Comparison of ENCODE assay signal across 40 cellular contexts in the genomic region with DNA sequence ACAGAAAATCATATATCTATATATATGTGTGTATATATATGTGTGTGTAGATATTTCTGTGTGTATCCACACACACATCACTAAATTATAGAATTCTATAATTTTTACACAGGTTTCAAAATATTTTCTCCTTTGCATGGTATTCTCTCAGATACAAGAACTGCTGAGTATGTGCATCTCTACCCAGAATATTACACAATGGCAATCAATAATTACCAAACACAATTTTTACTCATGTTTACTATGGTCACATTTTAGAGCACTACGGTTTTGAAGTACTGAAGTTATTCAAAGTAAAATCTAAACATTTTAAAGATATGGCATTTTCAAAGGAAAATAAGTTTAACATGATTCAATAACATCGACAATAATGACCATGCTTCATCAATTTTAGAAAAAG.
"Had no signal": no experiment of that assay in that cellular context is flagged by ENCODE, and none has a peak within 500 bp of the region (broad histone marks: within the 10 kb centered on the region; RNA-seq: fewer than 3 reads in every experiment).

No MANE protein-coding gene starts in this region.

- H3K4me3 Mint-ChIP-seq: activated naive CD4-positive, alpha-beta T cell treated with anti-CD3 and anti-CD28 coated beads for 36 hours; activated naive CD4-positive, alpha-beta T cell treated with anti-CD3 and anti-CD28 coated beads, Interleukin-2, amount 10 ng/mL, durations not matched to agents 7 days and 5 days; activated naive CD4-positive, alpha-beta T cell treated with anti-CD3 and anti-CD28 coated beads, Interleukin-2, amount 50 U/mL, for 24 hours; activated naive CD8-positive, alpha-beta T cell; activated naive CD8-positive, alpha-beta T cell treated with anti-CD3 and anti-CD28 coated beads for 36 hours; activated naive CD8-positive, alpha-beta T cell treated with anti-CD3 and anti-CD28 coated beads, Interleukin-2, amount 10 ng/mL, durations not matched to agents 7 days and 5 days; activated naive CD8-positive, alpha-beta T cell treated with anti-CD3 and anti-CD28 coated beads, Interleukin-2, amount 50 U/mL, for 24 hours; activated T-cell treated with anti-CD3 and anti-CD28 coated beads, Interleukin-2, amount 50 U/mL, for 24 hours; activated T-cell treated with anti-CD3 and anti-CD28 coated beads, Interleukin-2, amount 50 U/mL, for 4 hours; activated T-cell treated with anti-CD3 and anti-CD28 coated beads, Interleukin-2, amount 50 U/mL, for 72 hours; activated T-helper 1 cell treated with anti-CD3 and anti-CD28 coated beads, Interleukin-12 subunit alpha, Interleukin-12 subunit beta, Interleukin-2, Interleukin-4 antibody, amounts not matched to agents 30 ng/mL and 10 ng/mL and 1 ng/mL, durations not matched to agents 14 hours and 24 hours and 36 hours; activated T-helper 17 cell treated with anti-CD3 and anti-CD28 coated beads, Interleukin-2, amount 50 U/mL, for 72 hours; brain; central memory CD8-positive, alpha-beta T cell had no signal

- H3K27ac Mint-ChIP-seq: activated naive CD4-positive, alpha-beta T cell treated with anti-CD3 and anti-CD28 coated beads for 36 hours; activated naive CD4-positive, alpha-beta T cell treated with anti-CD3 and anti-CD28 coated beads, Interleukin-2, amount 10 ng/mL, durations not matched to agents 7 days and 5 days; activated naive CD4-positive, alpha-beta T cell treated with anti-CD3 and anti-CD28 coated beads, Interleukin-2, amount 50 U/mL, for 24 hours; activated naive CD4-positive, alpha-beta T cell treated with anti-CD3 and anti-CD28 coated beads, Interleukin-2, amount 50 U/mL, for 72 hours; activated naive CD8-positive, alpha-beta T cell; activated naive CD8-positive, alpha-beta T cell treated with anti-CD3 and anti-CD28 coated beads for 36 hours; activated naive CD8-positive, alpha-beta T cell treated with anti-CD3 and anti-CD28 coated beads, Interleukin-2, amount 10 ng/mL, durations not matched to agents 7 days and 5 days; activated naive CD8-positive, alpha-beta T cell treated with anti-CD3 and anti-CD28 coated beads, Interleukin-2, amount 50 U/mL, for 24 hours; activated T-cell treated with anti-CD3 and anti-CD28 coated beads, Interleukin-2, amount 50 U/mL, for 24 hours; activated T-cell treated with anti-CD3 and anti-CD28 coated beads, Interleukin-2, amount 50 U/mL, for 72 hours; activated T-helper 1 cell treated with anti-CD3 and anti-CD28 coated beads, Interleukin-12 subunit alpha, Interleukin-12 subunit beta, Interleukin-2, Interleukin-4 antibody, amounts not matched to agents 30 ng/mL and 10 ng/mL and 1 ng/mL, durations not matched to agents 14 hours and 24 hours and 36 hours; activated T-helper 17 cell treated with anti-CD3 and anti-CD28 coated beads, Interleukin-2, amount 50 U/mL, for 72 hours; activated T-helper 2 cell treated with anti-CD3 and anti-CD28 coated beads, Interferon-gamma antibody, Interleukin-2, Interleukin-4, amounts not matched to agents 10 μg/mL and 5 μg/mL and 100 μg/mL, durations not matched to agents 14 hours and 24 hours and 36 hours; brain had no signal

- H3K27me3 ChIP-seq: ascending aorta, body of pancreas, brain microvascular endothelial cell, breast epithelium had no signal

- H3K9me3 ChIP-seq: adrenal gland, ascending aorta, body of pancreas, breast epithelium had no signal

- H3K36me3 ChIP-seq: adrenal gland, ascending aorta, brain microvascular endothelial cell, breast epithelium, cardiac muscle cell had no signal

- FAIRE-seq: astrocyte, bronchial epithelial cell had no signal

- H3K27me3 Mint-ChIP-seq: activated naive CD4-positive, alpha-beta T cell treated with anti-CD3 and anti-CD28 coated beads, Interleukin-2, amount 10 ng/mL, durations not matched to agents 7 days and 5 days; activated naive CD4-positive, alpha-beta T cell treated with anti-CD3 and anti-CD28 coated beads, Interleukin-2, amount 50 U/mL, for 24 hours; activated naive CD8-positive, alpha-beta T cell; activated naive CD8-positive, alpha-beta T cell treated with anti-CD3 and anti-CD28 coated beads for 36 hours; activated naive CD8-positive, alpha-beta T cell treated with anti-CD3 and anti-CD28 coated beads, Interleukin-2, amount 10 ng/mL, durations not matched to agents 7 days and 5 days; activated naive CD8-positive, alpha-beta T cell treated with anti-CD3 and anti-CD28 coated beads, Interleukin-2, amount 50 U/mL, for 24 hours; activated T-cell treated with anti-CD3 and anti-CD28 coated beads, Interleukin-2, amount 50 U/mL, for 24 hours; brain; central memory CD8-positive, alpha-beta T cell had no signal

- H3K4me3 ChIP-seq: adrenal gland, ascending aorta, body of pancreas, breast epithelium, cardiac muscle cell had no signal

- H3K36me3 Mint-ChIP-seq: activated naive CD4-positive, alpha-beta T cell treated with anti-CD3 and anti-CD28 coated beads, Interleukin-2, amount 10 ng/mL, durations not matched to agents 7 days and 5 days; activated naive CD4-positive, alpha-beta T cell treated with anti-CD3 and anti-CD28 coated beads, Interleukin-2, amount 50 U/mL, for 24 hours; activated naive CD4-positive, alpha-beta T cell treated with anti-CD3 and anti-CD28 coated beads, Interleukin-2, amount 50 U/mL, for 72 hours; activated naive CD8-positive, alpha-beta T cell; activated naive CD8-positive, alpha-beta T cell treated with anti-CD3 and anti-CD28 coated beads for 36 hours; activated naive CD8-positive, alpha-beta T cell treated with anti-CD3 and anti-CD28 coated beads, Interleukin-2, amount 10 ng/mL, durations not matched to agents 7 days and 5 days; brain had no signal

- H3K4me1 Mint-ChIP-seq: activated naive CD4-positive, alpha-beta T cell treated with anti-CD3 and anti-CD28 coated beads, Interleukin-2, amount 10 ng/mL, durations not matched to agents 7 days and 5 days; activated naive CD4-positive, alpha-beta T cell treated with anti-CD3 and anti-CD28 coated beads, Interleukin-2, amount 50 U/mL, for 24 hours; activated naive CD8-positive, alpha-beta T cell treated with anti-CD3 and anti-CD28 coated beads for 36 hours; activated naive CD8-positive, alpha-beta T cell treated with anti-CD3 and anti-CD28 coated beads, Interleukin-2, amount 10 ng/mL, durations not matched to agents 7 days and 5 days; activated naive CD8-positive, alpha-beta T cell treated with anti-CD3 and anti-CD28 coated beads, Interleukin-2, amount 50 U/mL, for 24 hours; activated T-helper 17 cell treated with anti-CD3 and anti-CD28 coated beads, Interleukin-2, amount 50 U/mL, for 72 hours; central memory CD8-positive, alpha-beta T cell had no signal

- ATAC-seq: activated naive CD4-positive, alpha-beta T cell treated with anti-CD3 and anti-CD28 coated beads, Interleukin-2, amount 50 U/mL, for 72 hours; activated naive CD8-positive, alpha-beta T cell treated with anti-CD3 and anti-CD28 coated beads, Interleukin-2, amount 50 U/mL, for 24 hours; activated T-cell treated with anti-CD3 and anti-CD28 coated beads, Interleukin-2, amount 50 U/mL, for 4 hours; activated T-cell treated with anti-CD3 and anti-CD28 coated beads, Interleukin-2, amount 50 U/mL, for 72 hours; activated T-helper 17 cell treated with anti-CD3 and anti-CD28 coated beads, Interleukin-2, amount 50 U/mL, for 72 hours; body of pancreas had no signal

- H3K27ac ChIP-seq: adrenal gland, ascending aorta, body of pancreas, brain microvascular endothelial cell, breast epithelium, cardiac muscle cell had no signal

- H3K9me3 Mint-ChIP-seq: activated naive CD4-positive, alpha-beta T cell treated with anti-CD3 and anti-CD28 coated beads for 36 hours; activated naive CD4-positive, alpha-beta T cell treated with anti-CD3 and anti-CD28 coated beads, Interleukin-2, amount 10 ng/mL, durations not matched to agents 7 days and 5 days; activated naive CD4-positive, alpha-beta T cell treated with anti-CD3 and anti-CD28 coated beads, Interleukin-2, amount 50 U/mL, for 24 hours; activated naive CD4-positive, alpha-beta T cell treated with anti-CD3 and anti-CD28 coated beads, Interleukin-2, amount 50 U/mL, for 72 hours; activated naive CD8-positive, alpha-beta T cell treated with anti-CD3 and anti-CD28 coated beads for 36 hours; activated naive CD8-positive, alpha-beta T cell treated with anti-CD3 and anti-CD28 coated beads, Interleukin-2, amount 10 ng/mL, durations not matched to agents 7 days and 5 days; activated naive CD8-positive, alpha-beta T cell treated with anti-CD3 and anti-CD28 coated beads, Interleukin-2, amount 50 U/mL, for 24 hours; activated T-cell treated with anti-CD3 and anti-CD28 coated beads, Interleukin-2, amount 50 U/mL, for 24 hours; activated T-cell treated with anti-CD3 and anti-CD28 coated beads, Interleukin-2, amount 50 U/mL, for 4 hours; activated T-cell treated with anti-CD3 and anti-CD28 coated beads, Interleukin-2, amount 50 U/mL, for 72 hours; activated T-helper 1 cell treated with anti-CD3 and anti-CD28 coated beads, Interleukin-12 subunit alpha, Interleukin-12 subunit beta, Interleukin-2, Interleukin-4 antibody, amounts not matched to agents 30 ng/mL and 10 ng/mL and 1 ng/mL, durations not matched to agents 14 hours and 24 hours and 36 hours; activated T-helper 17 cell treated with anti-CD3 and anti-CD28 coated beads, Interleukin-2, amount 50 U/mL, for 72 hours; activated T-helper 2 cell treated with anti-CD3 and anti-CD28 coated beads, Interferon-gamma antibody, Interleukin-2, Interleukin-4, amounts not matched to agents 10 μg/mL and 5 μg/mL and 100 μg/mL, durations not matched to agents 14 hours and 24 hours and 36 hours; central memory CD8-positive, alpha-beta T cell had no signal

- H3K4me1 ChIP-seq: adrenal gland, ascending aorta, body of pancreas, breast epithelium had no signal

- DNase-seq: activated effector memory CD4-positive, alpha-beta T cell treated with anti-CD3 and anti-CD28 coated beads, Interleukin-2, amount 50 U/mL, for 16 hours; activated effector memory CD4-positive, alpha-beta T cell treated with Interleukin-2 at 50 U/mL for 16 hours; activated gamma-delta T cell; activated gamma-delta T cell treated with Interleukin-2 at 50 U/mL for 16 hours; activated naive CD4-positive, alpha-beta T cell; activated naive CD4-positive, alpha-beta T cell treated with anti-CD3 and anti-CD28 coated beads for 36 hours; activated naive CD4-positive, alpha-beta T cell treated with anti-CD3 and anti-CD28 coated beads, Interleukin-2, amount 10 ng/mL, durations not matched to agents 7 days and 5 days; activated naive CD4-positive, alpha-beta T cell treated with anti-CD3 and anti-CD28 coated beads, Interleukin-2, amount 50 U/mL, for 16 hours; activated naive CD4-positive, alpha-beta T cell treated with Interleukin-2 at 50 U/mL for 16 hours; activated naive CD8-positive, alpha-beta T cell treated with anti-CD3 and anti-CD28 coated beads for 36 hours; activated naive CD8-positive, alpha-beta T cell treated with anti-CD3 and anti-CD28 coated beads, Interleukin-2, amount 10 ng/mL, durations not matched to agents 7 days and 5 days; activated naive CD8-positive, alpha-beta T cell treated with anti-CD3 and anti-CD28 coated beads, Interleukin-2, amount 50 U/mL, for 24 hours; activated T-cell treated with anti-CD3 and anti-CD28 coated beads, Interleukin-2, amount 50 U/mL, for 1 hour; activated T-cell treated with anti-CD3 and anti-CD28 coated beads, Interleukin-2, amount 50 U/mL, for 24 hours; activated T-cell treated with anti-CD3 and anti-CD28 coated beads, Interleukin-2, amount 50 U/mL, for 4 hours; activated T-cell treated with anti-CD3 and anti-CD28 coated beads, Interleukin-2, amount 50 U/mL, for 48 hours; activated T-cell treated with anti-CD3 and anti-CD28 coated beads, Interleukin-2, amount 50 U/mL, for 72 hours; adrenal gland; amniotic stem cell; amygdala; anterior cingulate cortex; aorta; brain microvascular endothelial cell; caudate nucleus; central memory CD4-positive, alpha-beta T cell; cerebellar nuclear complex had no signal
